In genomic region chr6:7912736-7913517, GRCh38 we compare ENCODE assay signal across 20 cellular contexts.
"Had no signal": no experiment of that assay in that cellular context is flagged by ENCODE, and none has a peak within 500 bp of the region (broad histone marks: within the 10 kb centered on the region; RNA-seq: fewer than 3 reads in every experiment).

No MANE protein-coding gene starts in this region.

- H3K4me3 ChIP-seq: colonic mucosa, dorsolateral prefrontal cortex, left lung, sigmoid colon, smooth muscle cell, thoracic aorta, upper lobe of left lung had no signal

- H3K27me3 ChIP-seq: colonic mucosa, dorsolateral prefrontal cortex, sigmoid colon, upper lobe of left lung had no signal

- H3K4me2 ChIP-seq: smooth muscle cell had no signal

- H3K27ac ChIP-seq: epithelial cell of prostate, left lung, sigmoid colon, thoracic aorta, upper lobe of left lung had no signal

- ATAC-seq: activated T-cell treated with anti-CD3 and anti-CD28 coated beads, Interleukin-2, amount 50 U/mL, for 4 hours; left lung; naive thymus-derived CD8-positive, alpha-beta T cell had no signal

- H3K36me3 ChIP-seq: colonic mucosa, left lung, sigmoid colon, thoracic aorta, upper lobe of left lung had no signal

- H3K9me3 ChIP-seq: colonic mucosa, left lung, sigmoid colon, thoracic aorta, upper lobe of left lung had no signal

- DNase-seq: activated CD4-positive, alpha-beta T cell treated with anti-CD3 and anti-CD28 coated beads for 4 hours; activated CD4-positive, alpha-beta T cell treated with anti-CD3 and anti-CD28 coated beads, Interleukin-2, amount 50 U/mL, for 48 hours; activated CD4-positive, CD25-positive, alpha-beta regulatory T cell; activated CD8-positive, alpha-beta memory T cell treated with anti-CD3 and anti-CD28 coated beads, Interleukin-2, amount 50 U/mL, for 48 hours; activated naive CD4-positive, alpha-beta T cell treated with Interleukin-2 at 50 U/mL for 16 hours; activated naive CD8-positive, alpha-beta T cell treated with anti-CD3 and anti-CD28 coated beads for 36 hours; activated T-cell treated with anti-CD3 and anti-CD28 coated beads, Interleukin-2, amount 50 U/mL, for 4 hours; colonic mucosa; dorsolateral prefrontal cortex; left lung; naive thymus-derived CD8-positive, alpha-beta T cell; stimulated activated CD4-positive, alpha-beta T cell treated with anti-CD3 and anti-CD28 coated beads, Interleukin-15, amount 100 ng/mL, for 24 hours; stimulated activated CD4-positive, alpha-beta T cell treated with anti-CD3 and anti-CD28 coated beads, Interleukin-2, amount 100 ng/mL, for 48 hours; stimulated activated naive CD4-positive, alpha-beta T cell; T-helper 1 cell; upper lobe of left lung had no signal

- H3K4me1 ChIP-seq: colonic mucosa had no signal
